Comparison of ENCODE assay signal across 27 cellular contexts in the genomic region with DNA sequence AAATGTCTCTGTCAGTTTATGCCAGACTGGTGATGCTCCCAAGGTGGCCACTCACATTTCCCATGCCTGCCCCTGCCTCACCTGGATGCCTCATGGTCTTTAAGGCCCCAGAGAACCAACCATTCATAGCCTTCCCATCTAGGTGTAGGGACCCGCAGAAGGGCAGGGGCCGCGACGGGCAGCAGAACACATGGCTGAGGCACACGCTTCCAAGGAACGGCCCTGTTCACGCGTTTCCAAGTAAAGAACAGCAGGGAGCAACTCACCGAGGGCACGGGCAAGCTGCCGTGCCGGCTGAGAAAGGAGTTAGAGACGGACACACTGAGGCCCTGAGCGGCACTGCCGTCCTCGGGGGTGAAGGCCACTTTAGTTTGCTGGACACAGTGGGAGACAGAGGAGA.
DNase-seq lines count a peak whose midpoint lies in the region; ATAC-seq and TF ChIP-seq lines count a peak whose summit lies in the region.
"Had no signal": no experiment of that assay in that cellular context is flagged by ENCODE, and none has a peak within 500 bp of the region (broad histone marks: within the 10 kb centered on the region; RNA-seq: fewer than 3 reads in every experiment).

No MANE protein-coding gene starts in this region.

- ATAC-seq in activated CD4-positive, alpha-beta T cell treated with anti-CD3 and anti-CD28 coated beads for 36 hours, result no peak
- no peak for ATAC-seq in natural killer cell
- ATAC-seq in GM21576 (IDR thresholded peaks at IDR 0.05; ENCODE audit: unreplicated experiment), result no peak
- ATAC-seq: activated T-cell treated with anti-CD3 and anti-CD28 coated beads, Interleukin-2, amount 50 U/mL, for 4 hours; left colon; Panc1 had no signal

- DNase-seq in activated CD4-positive, alpha-beta T cell treated with anti-CD3 and anti-CD28 coated beads, Interleukin-2, amount 10 ng/mL, durations not matched to agents 7 days and 5 days, result no peak
- no peak for DNase-seq in activated CD4-positive, alpha-beta T cell treated with anti-CD3 and anti-CD28 coated beads for 36 hours
- DNase-seq in CD4-positive, alpha-beta memory T cell, result no peak
- DNase-seq in chondrocyte (ENCODE audit: low spot score) (peak; percentile 64), natural killer cell (no peak), NCI-H128 (lab: John Stamatoyannopoulos, UW; ENCODE audit: unreplicated experiment) (no peak), DMS53 (lab: John Stamatoyannopoulos, UW) (no peak)
- DNase-seq: activated CD4-positive, alpha-beta T cell treated with anti-CD3 and anti-CD28 coated beads for 1 hour; activated naive CD4-positive, alpha-beta T cell treated with anti-CD3 and anti-CD28 coated beads for 36 hours; activated T-cell treated with anti-CD3 and anti-CD28 coated beads, Interleukin-2, amount 50 U/mL, for 4 hours; colonic mucosa; DMS79; effector memory CD4-positive, alpha-beta T cell; foreskin fibroblast; GDM1; H7; left colon; naive B cell; NCI-H226; occipital lobe; SW 1271; tibial artery had no signal

- no peaks in the 10 kb centered on the region for H3K9me3 ChIP-seq in CD4-positive, alpha-beta memory T cell (ENCODE audit: control insufficient read depth in 1 of 2, low read length in 2 of 2)
- H3K9me3 ChIP-seq: breast epithelium, colonic mucosa, tibial artery had no signal

- no peak for TF ChIP-seq CTCF in chondrocyte (IDR thresholded peaks at IDR 0.05)
- no peak for TF ChIP-seq CTCF in natural killer cell (IDR thresholded peaks at IDR 0.05)

- H3K4me3 ChIP-seq in CD4-positive, alpha-beta memory T cell (ENCODE audit: low read length in 2 of 2), result no peak overlapping the region
- H3K4me3 ChIP-seq: breast epithelium, colonic mucosa, skin epidermis, tibial artery had no signal

- H3K36me3 Mint-ChIP-seq in activated CD4-positive, alpha-beta T cell treated with anti-CD3 and anti-CD28 coated beads, Interleukin-2, amount 10 ng/mL, durations not matched to agents 7 days and 5 days (ENCODE audit: low read depth), result peaks cover 52% of the 10 kb centered on the region
- peaks cover 46% of the 10 kb centered on the region for H3K36me3 Mint-ChIP-seq in activated CD4-positive, alpha-beta T cell treated with anti-CD3 and anti-CD28 coated beads for 36 hours (ENCODE audit: low read depth)
- H3K36me3 Mint-ChIP-seq in CD4-positive, alpha-beta memory T cell, result peaks cover 52 to 82% of the 10 kb centered on the region in 2 donors
- H3K36me3 Mint-ChIP-seq in chondrocyte (ENCODE audit: low read depth), result peaks cover 45% of the 10 kb centered on the region
- no peaks in the 10 kb centered on the region for H3K36me3 Mint-ChIP-seq in natural killer cell

- H3K27me3 ChIP-seq in CD4-positive, alpha-beta memory T cell (ENCODE audit: insufficient read depth, low read length), result no peaks in the 10 kb centered on the region
- H3K27me3 ChIP-seq: breast epithelium, colonic mucosa, tibial artery had no signal

- H3K9me3 Mint-ChIP-seq in activated CD4-positive, alpha-beta T cell treated with anti-CD3 and anti-CD28 coated beads, Interleukin-2, amount 10 ng/mL, durations not matched to agents 7 days and 5 days, result no peaks in the 10 kb centered on the region
- no peaks in the 10 kb centered on the region for H3K9me3 Mint-ChIP-seq in activated CD4-positive, alpha-beta T cell treated with anti-CD3 and anti-CD28 coated beads for 36 hours (ENCODE audit: low read depth)
- no peaks in the 10 kb centered on the region for H3K9me3 Mint-ChIP-seq in CD4-positive, alpha-beta memory T cell
- H3K9me3 Mint-ChIP-seq in chondrocyte (ENCODE audit: low read depth) (no peaks in the 10 kb centered on the region), natural killer cell (no peaks in the 10 kb centered on the region)
- H3K9me3 Mint-ChIP-seq: activated naive CD4-positive, alpha-beta T cell treated with anti-CD3 and anti-CD28 coated beads for 36 hours; activated T-cell treated with anti-CD3 and anti-CD28 coated beads, Interleukin-2, amount 50 U/mL, for 4 hours; mesothelial cell of epicardium had no signal

- H3K27me3 Mint-ChIP-seq in activated CD4-positive, alpha-beta T cell treated with anti-CD3 and anti-CD28 coated beads, Interleukin-2, amount 10 ng/mL, durations not matched to agents 7 days and 5 days, result no peaks in the 10 kb centered on the region
- no peaks in the 10 kb centered on the region for H3K27me3 Mint-ChIP-seq in activated CD4-positive, alpha-beta T cell treated with anti-CD3 and anti-CD28 coated beads for 36 hours
- H3K27me3 Mint-ChIP-seq in CD4-positive, alpha-beta memory T cell, result no peaks in the 10 kb centered on the region
- H3K27me3 Mint-ChIP-seq in chondrocyte (ENCODE audit: low read depth) (no peaks in the 10 kb centered on the region), natural killer cell (ENCODE audit: low read depth in 2 of 2) (no peaks in the 10 kb centered on the region)
- H3K27me3 Mint-ChIP-seq: naive B cell had no signal

- H3K4me3 Mint-ChIP-seq in activated CD4-positive, alpha-beta T cell treated with anti-CD3 and anti-CD28 coated beads, Interleukin-2, amount 10 ng/mL, durations not matched to agents 7 days and 5 days, result no peak overlapping the region
- no peak overlapping the region for H3K4me3 Mint-ChIP-seq in activated CD4-positive, alpha-beta T cell treated with anti-CD3 and anti-CD28 coated beads for 36 hours
- H3K4me3 Mint-ChIP-seq in CD4-positive, alpha-beta memory T cell, result no peak overlapping the region
- H3K4me3 Mint-ChIP-seq in chondrocyte (ENCODE audit: unreplicated experiment) (no peak overlapping the region), natural killer cell (no peak overlapping the region)
- H3K4me3 Mint-ChIP-seq: activated naive CD4-positive, alpha-beta T cell treated with anti-CD3 and anti-CD28 coated beads for 36 hours; activated T-cell treated with anti-CD3 and anti-CD28 coated beads, Interleukin-2, amount 50 U/mL, for 4 hours; mesothelial cell of epicardium; naive B cell had no signal

- H3K4me1 Mint-ChIP-seq in activated CD4-positive, alpha-beta T cell treated with anti-CD3 and anti-CD28 coated beads, Interleukin-2, amount 10 ng/mL, durations not matched to agents 7 days and 5 days, result peaks cover 8% of the 10 kb centered on the region
- H3K4me1 Mint-ChIP-seq in activated CD4-positive, alpha-beta T cell treated with anti-CD3 and anti-CD28 coated beads for 36 hours, result no peaks in the 10 kb centered on the region
- peaks cover 0 to 19% (median 8%) of the 10 kb centered on the region in 4 donors for H3K4me1 Mint-ChIP-seq in CD4-positive, alpha-beta memory T cell
- H3K4me1 Mint-ChIP-seq in chondrocyte (ENCODE audit: low read depth), result peaks cover 9% of the 10 kb centered on the region
- H3K4me1 Mint-ChIP-seq in natural killer cell, result peaks cover 30 to 31% of the 10 kb centered on the region in 2 donors

- H3K36me3 ChIP-seq in CD4-positive, alpha-beta memory T cell (ENCODE audit: insufficient read depth, low read length), result peaks cover 70% of the 10 kb centered on the region
- H3K36me3 ChIP-seq: breast epithelium had no signal

- intact Hi-C loops in activated CD4-positive, alpha-beta T cell treated with anti-CD3 and anti-CD28 coated beads for 36 hours (cut with DNase I, micrococcal nuclease), result no loop called here
- intact Hi-C loops in CD4-positive, alpha-beta memory T cell (cut with micrococcal nuclease), result no loop called here
- intact Hi-C loops in natural killer cell (cut with micrococcal nuclease), result no loop called here

- H3K27ac Mint-ChIP-seq in activated CD4-positive, alpha-beta T cell treated with anti-CD3 and anti-CD28 coated beads, Interleukin-2, amount 10 ng/mL, durations not matched to agents 7 days and 5 days, result peak overlapping the region; percentile 34
- no peak overlapping the region for H3K27ac Mint-ChIP-seq in activated CD4-positive, alpha-beta T cell treated with anti-CD3 and anti-CD28 coated beads for 36 hours
- H3K27ac Mint-ChIP-seq in CD4-positive, alpha-beta memory T cell, result peak overlapping the region in 4 of 7 donors; percentile 13 to 70 (median 54)
- no peak overlapping the region for H3K27ac Mint-ChIP-seq in chondrocyte (ENCODE audit: unreplicated experiment)
- peak overlapping the region; percentile 76 to 83 for H3K27ac Mint-ChIP-seq in natural killer cell
- H3K27ac Mint-ChIP-seq: mesothelial cell of epicardium had no signal

- H3K4me1 ChIP-seq in CD4-positive, alpha-beta memory T cell (ENCODE audit: insufficient read depth, low read length), result no peaks in the 10 kb centered on the region
- H3K4me1 ChIP-seq: breast epithelium, colonic mucosa had no signal

- CTCF ChIA-PET in activated CD4-positive, alpha-beta T cell treated with anti-CD3 and anti-CD28 coated beads, Interleukin-2, amount 10 ng/mL, durations not matched to agents 7 days and 5 days (lab: Charles Lee), result interaction anchor here (1.5 kb wide), 1 partner anchor 15 kb away, joined by 3 read pairs; no protein-coding TSS in a partner anchor
- CTCF ChIA-PET in activated CD4-positive, alpha-beta T cell treated with anti-CD3 and anti-CD28 coated beads for 36 hours (lab: Charles Lee), result no interaction called here
- CTCF ChIA-PET in CD4-positive, alpha-beta memory T cell (lab: Charles Lee; ENCODE audit: partially characterized antibody), result no interaction called here

- POLR2A ChIA-PET in activated CD4-positive, alpha-beta T cell treated with anti-CD3 and anti-CD28 coated beads, Interleukin-2, amount 10 ng/mL, durations not matched to agents 7 days and 5 days (lab: Charles Lee), result no interaction called here
- POLR2A ChIA-PET in activated CD4-positive, alpha-beta T cell treated with anti-CD3 and anti-CD28 coated beads for 36 hours (lab: Charles Lee), result no interaction called here
- POLR2A ChIA-PET in CD4-positive, alpha-beta memory T cell (lab: Charles Lee; ENCODE audit: partially characterized antibody), result interaction anchor here (1.0 kb wide), 1 partner anchor 120 kb away, joined by 3 read pairs; no protein-coding TSS in a partner anchor

- H3K27ac ChIP-seq in CD4-positive, alpha-beta memory T cell (ENCODE audit: low read depth, low read length), result no peak overlapping the region
- H3K27ac ChIP-seq: breast epithelium, colonic mucosa, tibial artery had no signal

Comparison
In these comparisons a context has a peak if more than half of its experiments do, and no peak if none do; other contexts are left out.
1. H3K27ac Mint-ChIP-seq: peak in activated CD4-positive, alpha-beta T cell treated with anti-CD3 and anti-CD28 coated beads, Interleukin-2, amount 10 ng/mL, durations not matched to agents 7 days and 5 days (single experiment), CD4-positive, alpha-beta memory T cell (4 of 7) and natural killer cell (2 of 2); none in activated CD4-positive, alpha-beta T cell treated with anti-CD3 and anti-CD28 coated beads for 36 hours (single experiment) and chondrocyte (single experiment).